In the genomic region with DNA sequence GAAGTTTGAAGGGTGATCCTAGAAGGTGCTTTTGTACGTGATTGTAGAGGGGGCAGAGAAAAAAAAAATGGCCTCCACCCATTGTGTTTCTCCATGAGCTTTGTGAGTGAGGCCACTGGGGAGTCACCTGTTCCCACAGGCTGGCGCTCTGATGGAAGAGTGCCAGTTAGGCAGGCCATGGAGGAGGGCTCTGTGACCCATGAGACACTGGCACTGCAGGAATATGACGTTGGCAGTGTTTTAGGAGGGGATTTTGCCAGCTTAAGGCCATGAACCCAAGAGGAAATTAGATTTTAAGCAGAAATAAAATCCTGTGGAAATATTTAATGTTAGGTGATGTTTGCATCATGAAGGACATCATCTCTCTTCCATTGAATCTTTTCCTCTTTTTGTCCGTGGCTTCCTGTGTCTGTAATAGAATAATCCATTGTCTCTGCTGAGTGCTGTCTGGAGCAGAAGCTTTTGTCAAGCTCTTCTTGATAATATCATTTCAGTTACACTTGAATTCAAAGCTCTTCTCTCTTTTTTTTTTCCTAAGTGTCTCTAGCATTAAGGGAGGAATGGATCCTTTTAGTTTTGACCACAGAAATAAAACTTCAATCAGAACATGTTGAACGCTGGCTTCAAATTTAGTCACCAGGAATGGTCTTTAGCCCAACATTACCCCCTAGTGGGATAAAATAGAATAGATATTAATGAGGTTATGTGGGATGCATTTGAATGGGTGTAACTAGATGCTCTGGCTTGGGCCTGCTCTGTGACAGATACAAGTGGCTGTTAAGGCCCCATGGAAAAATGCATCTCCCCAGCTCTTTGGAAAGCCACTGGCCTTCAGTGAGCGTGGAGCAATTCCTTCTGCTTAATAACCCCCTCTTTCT, we compare ENCODE assay signal across 2 cellular contexts.
TF ChIP-seq lines count a peak whose summit lies in the region.

No MANE protein-coding gene starts in this region.

TF ChIP-seq in GM23338, 12 proteins besides CTCF, POLR2A, EP300 and RAD21:
- TF ChIP-seq, protein P1, sequence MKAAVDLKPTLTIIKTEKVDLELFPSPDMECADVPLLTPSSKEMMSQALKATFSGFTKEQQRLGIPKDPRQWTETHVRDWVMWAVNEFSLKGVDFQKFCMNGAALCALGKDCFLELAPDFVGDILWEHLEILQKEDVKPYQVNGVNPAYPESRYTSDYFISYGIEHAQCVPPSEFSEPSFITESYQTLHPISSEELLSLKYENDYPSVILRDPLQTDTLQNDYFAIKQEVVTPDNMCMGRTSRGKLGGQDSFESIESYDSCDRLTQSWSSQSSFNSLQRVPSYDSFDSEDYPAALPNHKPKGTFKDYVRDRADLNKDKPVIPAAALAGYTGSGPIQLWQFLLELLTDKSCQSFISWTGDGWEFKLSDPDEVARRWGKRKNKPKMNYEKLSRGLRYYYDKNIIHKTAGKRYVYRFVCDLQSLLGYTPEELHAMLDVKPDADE (IDR thresholded peaks at IDR 0.05): no peak
- no peak for TF ChIP-seq STAT1 (IDR thresholded peaks at IDR 0.05; ENCODE audit: unreplicated experiment)
- no peak for TF ChIP-seq ZNF114 (CRISPR knock-in tag; IDR thresholded peaks at IDR 0.05)
- TF ChIP-seq JUNB (IDR thresholded peaks at IDR 0.05; ENCODE audit: unreplicated experiment): no peak
- TF ChIP-seq EZH2phosphoT487 (IDR thresholded peaks at IDR 0.05; ENCODE audit: unreplicated experiment): no peak
- no peak for TF ChIP-seq REST (IDR thresholded peaks at IDR 0.05; ENCODE audit: unreplicated experiment)

TF ChIP-seq in endothelial cell of umbilical vein, 7 proteins besides CTCF, POLR2A, EP300 and RAD21 (continued from another document):
- TF ChIP-seq MAX (IDR thresholded peaks at IDR 0.05; ENCODE audit: insufficient read depth, insufficient read length) (no peak), EZH2 (IDR thresholded peaks at IDR 0.05; ENCODE audit: borderline replicate concordance, low read depth, low read length, severe bottlenecking) (no peak), MYC (IDR thresholded peaks at IDR 0.05; ENCODE audit: low read depth, low read length) (no peak), JUN (IDR thresholded peaks at IDR 0.05; ENCODE audit: borderline replicate concordance, insufficient read depth, insufficient read length, low read depth) (no peak), POLR2AphosphoS5 (IDR thresholded peaks at IDR 0.05; ENCODE audit: insufficient read depth, low read depth, low read length) (no peak)
